In genomic region chr1:161258439-161259386, GRCh38 we compare ENCODE assay signal across 1 cellular context.
TF ChIP-seq lines count a peak whose summit lies in the region.

Gene PCP4L1, plus strand, starts transcription at chr1:161258745. Its CDS starts 230 bp downstream, at chr1:161258975.

TF ChIP-seq in H1, 55 proteins besides CTCF, POLR2A, EP300 and RAD21 (continued from another document):
- TF ChIP-seq E2F6 (IDR thresholded peaks at IDR 0.05) (peak; percentile 65), ATF3 (IDR thresholded peaks at IDR 0.05; ENCODE audit: insufficient read depth, low read depth, low read length) (no peak), SAP30 (IDR thresholded peaks at IDR 0.05; ENCODE audit: insufficient read depth, insufficient replicate concordance, low read length) (no peak), TAF7 (optimal IDR thresholded peaks at IDR 0.05; ENCODE audit: borderline replicate concordance, low read depth, low read length) (no peak), CEBPB (IDR thresholded peaks at IDR 0.05; ENCODE audit: low read depth, low read length) (no peak), POLR2AphosphoS5 (IDR thresholded peaks at IDR 0.05; ENCODE audit: low read depth, low read length) (0 out of 2 replicates have a peak, but pooled peaks have one; percentile 48), CHD2 (IDR thresholded peaks at IDR 0.05; ENCODE audit: low read length) (peak; percentile 79), JUND (IDR thresholded peaks at IDR 0.05; ENCODE audit: low read length) (no peak), TAF1 (IDR thresholded peaks at IDR 0.05; ENCODE audit: low read depth, low read length) (peak; percentile 60; the same call in 1 of the 2 replicates), MAX (IDR thresholded peaks at IDR 0.05) (peak; percentile 71), TBP (IDR thresholded peaks at IDR 0.05; ENCODE audit: low read depth, low read length) (peak; percentile 94), NANOG (IDR thresholded peaks at IDR 0.05; ENCODE audit: insufficient read depth, low read depth, low read length, poor library complexity, severe bottlenecking) (no peak), EZH2 (IDR thresholded peaks at IDR 0.05; ENCODE audit: low read depth, low read length, severe bottlenecking) (peak; percentile 51), CBX8 (IDR thresholded peaks at IDR 0.05; ENCODE audit: borderline replicate concordance, low read depth, low read length) (no peak), SIN3A (conservative IDR thresholded peaks at IDR 0.05 in 1 of 2, IDR thresholded peaks at IDR 0.05 in 1 of 2; ENCODE audit: low read depth in 1 of 2, low read length in 2 of 2) (peak; percentile 24 to 77; a peak in 1 of 4 replicates), CREB1 (IDR thresholded peaks at IDR 0.05) (no peak), PHF8 (conservative IDR thresholded peaks at IDR 0.05; ENCODE audit: low read depth, low read length) (peak; percentile 71), BACH1 (IDR thresholded peaks at IDR 0.05; ENCODE audit: low read length) (no peak), BRCA1 (IDR thresholded peaks at IDR 0.05; ENCODE audit: low read depth, low read length) (no peak), ZNF274 (IDR thresholded peaks at IDR 0.05; ENCODE audit: borderline replicate concordance, extremely low read depth, low read length) (no peak), TCF12 (IDR thresholded peaks at IDR 0.05; ENCODE audit: low read depth, low read length) (no peak), YY1 (IDR thresholded peaks at IDR 0.05; ENCODE audit: low read depth, low read length) (no peak), CTBP2 (IDR thresholded peaks at IDR 0.05; ENCODE audit: borderline replicate concordance, insufficient read depth, insufficient read length, low read length) (no peak), SRF (IDR thresholded peaks at IDR 0.05; ENCODE audit: low read depth, low read length) (no peak), EGR1 (IDR thresholded peaks at IDR 0.05; ENCODE audit: borderline replicate concordance, low read depth, low read length) (no peak), GABPA (IDR thresholded peaks at IDR 0.05; ENCODE audit: borderline replicate concordance, insufficient read depth, low read length) (0 out of 2 replicates have a peak, but pooled peaks have one; percentile 16), SP4 (IDR thresholded peaks at IDR 0.05; ENCODE audit: low read length) (no peak), KDM5A (IDR thresholded peaks at IDR 0.05; ENCODE audit: low read length) (no peak), USF2 (IDR thresholded peaks at IDR 0.05; ENCODE audit: low read length) (no peak), SP1 (IDR thresholded peaks at IDR 0.05; ENCODE audit: low read depth, low read length) (peak; percentile 96), HDAC6 (IDR thresholded peaks at IDR 0.05; ENCODE audit: low read depth, low read length) (no peak), FOSL1 (IDR thresholded peaks at IDR 0.05; ENCODE audit: insufficient read depth, low read depth, low read length) (no peak), BCL11A (IDR thresholded peaks at IDR 0.05; ENCODE audit: low read depth in 2 of 2, low read length in 2 of 2) (no peak), TEAD4 (IDR thresholded peaks at IDR 0.05; ENCODE audit: low read depth, low read length) (no peak), RFX5 (IDR thresholded peaks at IDR 0.05; ENCODE audit: borderline replicate concordance, low read depth, low read length) (no peak), CHD7 (IDR thresholded peaks at IDR 0.05; ENCODE audit: insufficient replicate concordance, low read length) (no peak), ASH2L (IDR thresholded peaks at IDR 0.05; ENCODE audit: low read length) (no peak), CBX5 (IDR thresholded peaks at IDR 0.05; ENCODE audit: low read depth, low read length) (no peak), RBBP5 (IDR thresholded peaks at IDR 0.05; ENCODE audit: borderline replicate concordance, low read depth, low read length) (0 out of 2 replicates have a peak, but pooled peaks have one; percentile 47), KDM1A (IDR thresholded peaks at IDR 0.05; ENCODE audit: borderline replicate concordance, low read length) (no peak), SIX5 (IDR thresholded peaks at IDR 0.05; ENCODE audit: low read depth, low read length) (no peak), JUN (IDR thresholded peaks at IDR 0.05; ENCODE audit: low read depth, low read length) (no peak), HDAC2 (IDR thresholded peaks at IDR 0.05; ENCODE audit: borderline replicate concordance in 1 of 2, low read depth in 2 of 2, low read length in 2 of 2) (0 out of 4 replicates have a peak, but pooled peaks of 1 of the 2 experiments have one; percentile 60), SUZ12 (IDR thresholded peaks at IDR 0.05; ENCODE audit: low read length) (peak; percentile 75; the same call in 1 of the 2 replicates), CHD1 (IDR thresholded peaks at IDR 0.05; ENCODE audit: low read depth, low read length) (no peak), KDM4A (IDR thresholded peaks at IDR 0.05; ENCODE audit: low read depth, low read length, severe bottlenecking) (peak; percentile 95), NRF1 (IDR thresholded peaks at IDR 0.05; ENCODE audit: low read depth, low read length) (no peak), MAFK (IDR thresholded peaks at IDR 0.05; ENCODE audit: low read depth, low read length) (no peak), RNF2 (IDR thresholded peaks at IDR 0.05; ENCODE audit: borderline replicate concordance, low read depth, low read length, missing control alignments, poor library complexity, severe bottlenecking) (no peak), GTF2F1 (IDR thresholded peaks at IDR 0.05; ENCODE audit: borderline replicate concordance, low read depth, low read length) (no peak), ATF2 (IDR thresholded peaks at IDR 0.05; ENCODE audit: low read length) (no peak), SP2 (IDR thresholded peaks at IDR 0.05; ENCODE audit: low read length) (peak; percentile 65), RXRA (IDR thresholded peaks at IDR 0.05; ENCODE audit: insufficient read depth, low read depth, low read length) (no peak)
